8 cellular contexts compared by ENCODE assay signal in genomic region chr7:157386979-157387800, GRCh38. TPM values are rescaled to one million over a fixed set of nuclear protein-coding genes. Genes with fewer than 3 reads are reported as not detected.
DNase-seq lines count a peak whose midpoint lies in the region; ATAC-seq and TF ChIP-seq lines count a peak whose summit lies in the region.

No MANE protein-coding gene starts in this region.

- peak; percentile 73 for TF ChIP-seq RAD21 in SK-N-SH (IDR thresholded peaks at IDR 0.05; ENCODE audit: low read length)

- H3K4me3 ChIP-seq in SK-N-SH (ENCODE audit: low read depth in 2 of 2, low read length in 1 of 2) (no peak overlapping the region; a peak in 1 of 4 replicates), vagina (no peak overlapping the region)

- no peak overlapping the region for H2AFZ ChIP-seq in SK-N-SH (ENCODE audit: low read depth)

- H3K27ac ChIP-seq in SK-N-SH (ENCODE audit: low read depth in 2 of 2, low read length in 1 of 2) (peak overlapping the region; percentile 50 to 53), vagina (no peak overlapping the region)

- H3K4me3 Mint-ChIP-seq in activated naive CD4-positive, alpha-beta T cell treated with anti-CD3 and anti-CD28 coated beads, Interleukin-2, amount 50 U/mL, for 24 hours: no peak overlapping the region

- no peak for TF ChIP-seq POLR2A in vagina (IDR thresholded peaks at IDR 0.05)

- H3K9ac ChIP-seq in SK-N-SH: no peak overlapping the region

- peaks cover 17% of the 10 kb centered on the region for H3F3A ChIP-seq in SK-N-SH (replicated peaks; ENCODE audit: insufficient read depth)

- ATAC-seq in GM21825 (IDR thresholded peaks at IDR 0.05; ENCODE audit: unreplicated experiment): peak; percentile 89

- no peaks in the 10 kb centered on the region for H3K9me3 Mint-ChIP-seq in activated naive CD4-positive, alpha-beta T cell treated with anti-CD3 and anti-CD28 coated beads, Interleukin-2, amount 50 U/mL, for 24 hours

- intact Hi-C loops in cardiac septum (cut with DNase I): no loop called here
- intact Hi-C loops in vagina (cut with DNase I): no loop called here

- no peaks in the 10 kb centered on the region for H3K27me3 Mint-ChIP-seq in activated naive CD4-positive, alpha-beta T cell treated with anti-CD3 and anti-CD28 coated beads, Interleukin-2, amount 50 U/mL, for 24 hours

- TF ChIP-seq CTCF in SK-N-SH (IDR thresholded peaks at IDR 0.05) (peak; percentile 99), vagina (IDR thresholded peaks at IDR 0.05) (peak; percentile 54 to 74 (median 66))

- no peaks in the 10 kb centered on the region for H3K9me3 ChIP-seq in SK-N-SH
- H3K9me3 ChIP-seq in vagina: no peaks in the 10 kb centered on the region

- 53% methylated on average over 23 of the region's 23 CpGs for WGBS in SK-N-SH (ENCODE audit: low lambda C conversion rate)

- H4K20me1 ChIP-seq in SK-N-SH (ENCODE audit: insufficient read depth): peaks cover 39% of the 10 kb centered on the region

- H3K36me3 ChIP-seq in SK-N-SH (replicated peaks in 1 of 2; ENCODE audit: control insufficient read depth in 1 of 2, insufficient read depth in 2 of 2, low read length in 1 of 2): peaks cover 78 to 84% of the 10 kb centered on the region in 2 experiments
- peaks cover 3 to 43% of the 10 kb centered on the region in 2 donors for H3K36me3 ChIP-seq in vagina

- CTCF ChIA-PET in SK-N-SH (lab: Yijun Ruan, JAX): interaction anchor here (0.6 to 4.8 kb wide), 49 partner anchors 8 to 438 kb away, joined by 3 to 90 read pairs (median 4); partner anchors contain the start of gene NOM1

- H3K27me3 ChIP-seq in SK-N-SH (ENCODE audit: insufficient read depth) (no peaks in the 10 kb centered on the region), vagina (no peaks in the 10 kb centered on the region)

- H3K4me1 Mint-ChIP-seq in activated naive CD4-positive, alpha-beta T cell treated with anti-CD3 and anti-CD28 coated beads, Interleukin-2, amount 50 U/mL, for 24 hours: peaks cover 38% of the 10 kb centered on the region

- peak overlapping the region; percentile 53 for H3K27ac Mint-ChIP-seq in activated naive CD4-positive, alpha-beta T cell treated with anti-CD3 and anti-CD28 coated beads, Interleukin-2, amount 50 U/mL, for 24 hours

- peaks cover 4% of the 10 kb centered on the region for H3K36me3 Mint-ChIP-seq in activated naive CD4-positive, alpha-beta T cell treated with anti-CD3 and anti-CD28 coated beads, Interleukin-2, amount 50 U/mL, for 24 hours

- H3K9me2 ChIP-seq in SK-N-SH: no peaks in the 10 kb centered on the region

- H3K4me1 ChIP-seq in SK-N-SH (ENCODE audit: control insufficient read depth in 1 of 2, insufficient read depth in 2 of 2, low read depth in 1 of 2, low read length in 1 of 2): peaks cover 5% of the 10 kb centered on the region in 2 experiments; a peak in 3 of 4 replicates
- H3K4me1 ChIP-seq in vagina: peaks cover 9% of the 10 kb centered on the region

- H3K4me2 ChIP-seq in SK-N-SH: no peak overlapping the region

- TF ChIP-seq EP300 in SK-N-SH (IDR thresholded peaks at IDR 0.05; ENCODE audit: borderline replicate concordance in 1 of 2, low read depth in 1 of 2, low read length in 1 of 2): no peak

- peaks cover 86% of the 10 kb centered on the region for H3K79me2 ChIP-seq in SK-N-SH (ENCODE audit: insufficient read depth)

- peak; percentile 81 for DNase-seq in ELR (ENCODE audit: low read depth)
- DNase-seq in LHCN-M2 (ENCODE audit: low read depth): peak; percentile 92
- peak; percentile 86 for DNase-seq in SK-N-SH
- DNase-seq in cardiac septum (ENCODE audit: low spot score): peak; percentile 95
- peak; percentile 67 for DNase-seq in pulmonary artery endothelial cell (ENCODE audit: low read depth, low spot score)
- no peak for DNase-seq in vagina (ENCODE audit: extremely low spot score in 2 of 2)

- POLR2A ChIA-PET in SK-N-SH (lab: Yijun Ruan, JAX): no interaction called here

TF ChIP-seq in SK-N-SH, 30 proteins besides CTCF, POLR2A, EP300 and RAD21 (continues in another document):
- TF ChIP-seq TCF12 (IDR thresholded peaks at IDR 0.05) (0 out of 2 replicates have a peak, but pooled peaks have one; percentile 15), NRF1 (IDR thresholded peaks at IDR 0.05; ENCODE audit: low read depth, low read length) (no peak), SMC3 (IDR thresholded peaks at IDR 0.05; ENCODE audit: low read depth, low read length) (peak; percentile 55), FOXJ3 (CRISPR knock-in tag; IDR thresholded peaks at IDR 0.05) (no peak), USF2 (IDR thresholded peaks at IDR 0.05; ENCODE audit: borderline replicate concordance, low read depth, low read length) (0 out of 2 replicates have a peak, but pooled peaks have one; percentile 18), GABPA (IDR thresholded peaks at IDR 0.05; ENCODE audit: low read depth) (peak; percentile 61), FOSL2 (IDR thresholded peaks at IDR 0.05; ENCODE audit: borderline replicate concordance, low read depth) (no peak), USF1 (IDR thresholded peaks at IDR 0.05; ENCODE audit: borderline replicate concordance, low read depth) (peak; percentile 67; the same call in 1 of the 2 replicates), TEAD4 (IDR thresholded peaks at IDR 0.05; ENCODE audit: borderline replicate concordance, insufficient read depth) (peak; percentile 57; the same call in 1 of the 2 replicates), MAX (IDR thresholded peaks at IDR 0.05; ENCODE audit: low read depth) (peak; percentile 98), EZH2phosphoT487 (IDR thresholded peaks at IDR 0.05; ENCODE audit: borderline replicate concordance, low read depth) (no peak), PBX3 (IDR thresholded peaks at IDR 0.05) (no peak), REST (IDR thresholded peaks at IDR 0.05; ENCODE audit: low read depth, low read length) (no peak), RCOR1 (IDR thresholded peaks at IDR 0.05; ENCODE audit: low read length) (0 out of 2 replicates have a peak, but pooled peaks have one; percentile 60), ELF1 (IDR thresholded peaks at IDR 0.05) (peak; percentile 77), RXRA (IDR thresholded peaks at IDR 0.05; ENCODE audit: borderline replicate concordance, low read depth) (no peak), TAF1 (IDR thresholded peaks at IDR 0.05; ENCODE audit: borderline replicate concordance, low read depth, low read length) (peak; percentile 41; the same call in 1 of the 2 replicates), RFX5 (IDR thresholded peaks at IDR 0.05; ENCODE audit: low read length) (no peak)

RNA-seq across cellular contexts. Expression of gene DNAJB6, which starts 50.4 kb away (rescaled TPM):
- total RNA-seq in LHCN-M2 (2014; rRNA removed) (151 and 152 TPM in 2 replicates), cardiac septum (171 TPM), pulmonary artery endothelial cell (104 and 189 TPM in 2 replicates), vagina (93.1 TPM)
- polyA plus RNA-seq in LHCN-M2 (2012): 163 TPM
- polyA plus RNA-seq in SK-N-SH (2012; rRNA removed): 176 and 185 TPM in 2 replicates
- 211 and 219 TPM in 2 replicates for polyA plus RNA-seq in SK-N-SH (2012; cell fraction: cytosol; rRNA removed)
- polyA plus RNA-seq in SK-N-SH (2012; cell fraction: nucleus; rRNA removed): 138 and 185 TPM in 2 replicates

Comparison
In these comparisons a context has a peak if more than half of its experiments do, and no peak if none do; other contexts are left out.
1. DNase-seq: peak in ELR (single experiment), LHCN-M2 (single experiment), SK-N-SH (single experiment), cardiac septum (single experiment) and pulmonary artery endothelial cell (single experiment); none in vagina (0 of 2).